In genomic region chr9:75071530-75072122, GRCh38 we compare ENCODE assay signal across 1 cellular context.
TF ChIP-seq lines count a peak whose summit lies in the region.

No MANE protein-coding gene starts in this region.

TF ChIP-seq in K562, 482 proteins besides CTCF, POLR2A, EP300 and RAD21 (continued from another document and continues in another):
- TF ChIP-seq VEZF1 (CRISPR knock-in tag; IDR thresholded peaks at IDR 0.05) (no peak), CREM (IDR thresholded peaks at IDR 0.05; ENCODE audit: low read depth) (peak; percentile 80), ZFP36 (IDR thresholded peaks at IDR 0.05; ENCODE audit: low read depth, low read length, partially characterized antibody) (peak; percentile 33), TEAD2 (tag; IDR thresholded peaks at IDR 0.05) (no peak), SFPQ (IDR thresholded peaks at IDR 0.05; ENCODE audit: low read depth, low read length) (no peak), SMAD2 (IDR thresholded peaks at IDR 0.05; ENCODE audit: low read depth, low read length) (no peak), MCM2 (IDR thresholded peaks at IDR 0.05; ENCODE audit: low read depth) (no peak), JUND (IDR thresholded peaks at IDR 0.05; ENCODE audit: borderline replicate concordance, low read depth, low read length) (peak; percentile 90), JUND (tag; IDR thresholded peaks at IDR 0.05; ENCODE audit: borderline replicate concordance, low read depth, low read length) (peak; percentile 90; the same call in 2 of the 3 replicates), SRSF1 (IDR thresholded peaks at IDR 0.05; ENCODE audit: low read depth, low read length) (no peak), ZNF217 (CRISPR knock-in tag; IDR thresholded peaks at IDR 0.05) (no peak), BACH1 (tag; IDR thresholded peaks at IDR 0.05) (no peak), ZNF717 (CRISPR knock-in tag; IDR thresholded peaks at IDR 0.05) (no peak), PML (IDR thresholded peaks at IDR 0.05; ENCODE audit: low read length) (no peak), SMAD4 (CRISPR knock-in tag; conservative IDR thresholded peaks at IDR 0.05) (0 out of 2 replicates have a peak, but pooled peaks have one; percentile 18), AFF4 (CRISPR knock-in tag; IDR thresholded peaks at IDR 0.05) (no peak), NEUROD1 (IDR thresholded peaks at IDR 0.05; ENCODE audit: borderline replicate concordance, low read depth, low read length, partially characterized antibody) (no peak), SRF (CRISPR knock-in tag; IDR thresholded peaks at IDR 0.05) (no peak), ZNF785 (CRISPR knock-in tag; IDR thresholded peaks at IDR 0.05) (no peak), BRCA1 (IDR thresholded peaks at IDR 0.05) (no peak), BRCA1 (CRISPR knock-in tag; IDR thresholded peaks at IDR 0.05) (no peak), PREB (CRISPR knock-in tag; IDR thresholded peaks at IDR 0.05) (no peak), ZNF436 (CRISPR knock-in tag; IDR thresholded peaks at IDR 0.05) (no peak), CREB5 (CRISPR knock-in tag; IDR thresholded peaks at IDR 0.05) (no peak), TCF3 (CRISPR knock-in tag; IDR thresholded peaks at IDR 0.05) (no peak), TCF7 (IDR thresholded peaks at IDR 0.05; ENCODE audit: borderline replicate concordance) (no peak), HNRNPLL (IDR thresholded peaks at IDR 0.05; ENCODE audit: low read depth, low read length, poor library complexity, severe bottlenecking) (no peak), GABPB2 (CRISPR knock-in tag; conservative IDR thresholded peaks at IDR 0.05) (no peak), MEF2A (IDR thresholded peaks at IDR 0.05; ENCODE audit: control insufficient read depth, low read depth, low read length) (no peak), WHSC1 (IDR thresholded peaks at IDR 0.05; ENCODE audit: low read length) (no peak), ATF3 (IDR thresholded peaks at IDR 0.05) (peak; percentile 85), ATF3 (CRISPR knock-in tag; conservative IDR thresholded peaks at IDR 0.05) (no peak), ETV1 (tag; conservative IDR thresholded peaks at IDR 0.05; ENCODE audit: low read depth) (peak; percentile 28; the same call in 1 of the 2 replicates), DMBX1 (CRISPR knock-in tag; IDR thresholded peaks at IDR 0.05; ENCODE audit: borderline replicate concordance) (peak; percentile 48; the same call in 1 of the 2 replicates), STAT6 (CRISPR knock-in tag; IDR thresholded peaks at IDR 0.05) (no peak), NR2F6 (CRISPR knock-in tag; IDR thresholded peaks at IDR 0.05) (no peak), HDAC2 (IDR thresholded peaks at IDR 0.05) (no peak), ATF1 (CRISPR knock-in tag; IDR thresholded peaks at IDR 0.05) (no peak), ATF1 (tag; IDR thresholded peaks at IDR 0.05) (peak; percentile 32; the same call in 1 of the 2 replicates), PURB (CRISPR knock-in tag; IDR thresholded peaks at IDR 0.05; ENCODE audit: low read depth) (no peak), GTF3C2 (IDR thresholded peaks at IDR 0.05; ENCODE audit: borderline replicate concordance, extremely low read depth, insufficient read length) (no peak), PRDM10 (IDR thresholded peaks at IDR 0.05; ENCODE audit: partially characterized antibody) (peak; percentile 44), PPARD (CRISPR knock-in tag; IDR thresholded peaks at IDR 0.05) (no peak), FOSL1 (tag; conservative IDR thresholded peaks at IDR 0.05) (peak; percentile 79), U2AF2 (optimal IDR thresholded peaks at IDR 0.05; ENCODE audit: low read depth, low read length) (no peak), ZNF696 (CRISPR knock-in tag; conservative IDR thresholded peaks at IDR 0.05) (no peak), CBX5 (IDR thresholded peaks at IDR 0.05; ENCODE audit: borderline replicate concordance, low read depth) (no peak)
